13 cellular contexts compared by ENCODE assay signal in the genomic region with DNA sequence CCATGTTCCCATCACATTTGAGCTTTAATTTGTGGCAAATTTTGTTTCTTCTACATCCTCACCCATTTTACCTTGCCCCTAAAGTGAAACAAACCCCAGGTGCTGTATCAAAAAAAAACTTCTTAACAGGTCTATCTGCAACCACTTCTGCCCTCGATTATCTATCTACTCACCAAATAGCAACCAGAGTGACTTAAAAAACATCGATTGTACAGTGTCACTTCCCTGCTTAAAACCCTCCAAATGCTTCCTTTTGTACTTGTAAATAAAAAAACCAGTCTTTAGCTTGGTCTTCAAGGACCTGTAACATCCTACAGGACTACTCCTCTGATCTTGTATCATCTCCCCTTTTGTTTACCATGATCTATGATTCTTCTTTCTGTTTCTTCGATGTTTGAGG.
DNase-seq lines count a peak whose midpoint lies in the region; ATAC-seq and TF ChIP-seq lines count a peak whose summit lies in the region.
"Had no signal": no experiment of that assay in that cellular context is flagged by ENCODE, and none has a peak within 500 bp of the region (broad histone marks: within the 10 kb centered on the region; RNA-seq: fewer than 3 reads in every experiment).

No MANE protein-coding gene starts in this region.

- H3K79me2 ChIP-seq in OCI-LY7 (ENCODE audit: insufficient read depth, low read depth, low read length) = peaks cover 39% of the 10 kb centered on the region; the same call in 1 of the 2 replicates
- no peaks in the 10 kb centered on the region for H3K79me2 ChIP-seq in PC-3 (ENCODE audit: low read length)
- peaks cover 2% of the 10 kb centered on the region for H3K79me2 ChIP-seq in osteoblast (ENCODE audit: insufficient read depth, low read length)

- no peak overlapping the region for H3K9ac ChIP-seq in PC-3 (ENCODE audit: low read length)

- peaks cover 32% of the 10 kb centered on the region for H3K36me3 Mint-ChIP-seq in activated CD4-positive, alpha-beta T cell treated with anti-CD3 and anti-CD28 coated beads, Interleukin-2, amount 10 ng/mL, durations not matched to agents 7 days and 5 days (ENCODE audit: low read depth)
- H3K36me3 Mint-ChIP-seq in stimulated activated naive B cell treated with anti-CD40 and anti-IgM and Interleukin-4, amounts not matched to agents 10 μg/mL and 1 μg/mL and 100 μg/mL, for 72 hours = peaks cover 8 to 10% of the 10 kb centered on the region in 2 donors

- ATAC-seq in stimulated activated naive B cell treated with anti-CD40 and anti-IgM and Interleukin-4, amounts not matched to agents 10 μg/mL and 1 μg/mL and 100 μg/mL, for 72 hours (replicated peaks) = no peak
- no peak for ATAC-seq in PC-3

- no peaks in the 10 kb centered on the region for H3K9me3 Mint-ChIP-seq in activated CD4-positive, alpha-beta T cell treated with anti-CD3 and anti-CD28 coated beads, Interleukin-2, amount 10 ng/mL, durations not matched to agents 7 days and 5 days
- H3K9me3 Mint-ChIP-seq in stimulated activated naive B cell treated with anti-CD40 and anti-IgM and Interleukin-4, amounts not matched to agents 10 μg/mL and 1 μg/mL and 100 μg/mL, for 72 hours = no peaks in the 10 kb centered on the region

- intact Hi-C loops in OCI-LY7 (cut with micrococcal nuclease; ENCODE audit: unreplicated experiment) (no loop called here), dorsolateral prefrontal cortex (cut with DNase I) (loop anchor here in 1 of 2 donors (5.0 kb wide), 1 partner anchor 72 kb away; no protein-coding TSS in a partner anchor), PC-3 (cut with micrococcal nuclease) (no loop called here)

- no peaks in the 10 kb centered on the region for H4K20me1 ChIP-seq in OCI-LY7 (ENCODE audit: insufficient read depth, low read length)
- no peaks in the 10 kb centered on the region for H4K20me1 ChIP-seq in PC-3 (ENCODE audit: low read length)
- H4K20me1 ChIP-seq in osteoblast (ENCODE audit: insufficient read depth, low read length) = no peaks in the 10 kb centered on the region

- no peak for TF ChIP-seq CTCF in OCI-LY7 (conservative IDR thresholded peaks at IDR 0.05; ENCODE audit: low read length)
- TF ChIP-seq CTCF in dorsolateral prefrontal cortex (IDR thresholded peaks at IDR 0.05 in 54 of 56, conservative IDR thresholded peaks at IDR 0.05 in 2 of 56; ENCODE audit: low read depth in 1 of 56, partially characterized antibody in 56 of 56) = no peak
- no peak for TF ChIP-seq CTCF in PC-3 (conservative IDR thresholded peaks at IDR 0.05; ENCODE audit: low read depth, low read length)
- no peak for TF ChIP-seq CTCF in osteoblast (IDR thresholded peaks at IDR 0.05; ENCODE audit: extremely low read depth, low read depth, low read length)

- H3K27me3 Mint-ChIP-seq in activated CD4-positive, alpha-beta T cell treated with anti-CD3 and anti-CD28 coated beads, Interleukin-2, amount 10 ng/mL, durations not matched to agents 7 days and 5 days = no peaks in the 10 kb centered on the region
- no peaks in the 10 kb centered on the region for H3K27me3 Mint-ChIP-seq in stimulated activated naive B cell treated with anti-CD40 and anti-IgM and Interleukin-4, amounts not matched to agents 10 μg/mL and 1 μg/mL and 100 μg/mL, for 72 hours

- no peaks in the 10 kb centered on the region for H3K9me2 ChIP-seq in OCI-LY7 (ENCODE audit: insufficient read depth, low read length)
- H3K9me2 ChIP-seq in PC-3 (replicated peaks; ENCODE audit: low read length) = no peaks in the 10 kb centered on the region

- 0 out of 2 replicates have a peak, but pooled peaks cover 3% of the 10 kb centered on the region for H3K9me3 ChIP-seq in OCI-LY7 (ENCODE audit: low read length)
- no peaks in the 10 kb centered on the region for H3K9me3 ChIP-seq in PC-3 (ENCODE audit: low read length)
- no peaks in the 10 kb centered on the region for H3K9me3 ChIP-seq in osteoblast (ENCODE audit: low read depth, low read length)
- H3K9me3 ChIP-seq: breast epithelium had no signal

- H3F3A ChIP-seq in PC-3 (ENCODE audit: low read length, unreplicated experiment) = no peaks in the 10 kb centered on the region

- peak overlapping the region; percentile 34; the same call in 1 of the 2 replicates for H2AFZ ChIP-seq in OCI-LY7 (ENCODE audit: low read length)
- no peak overlapping the region for H2AFZ ChIP-seq in PC-3 (ENCODE audit: low read length)
- H2AFZ ChIP-seq in osteoblast (ENCODE audit: low read length) = no peak overlapping the region

- no peak for DNase-seq in activated CD4-positive, alpha-beta T cell treated with anti-CD3 and anti-CD28 coated beads, Interleukin-2, amount 10 ng/mL, durations not matched to agents 7 days and 5 days
- DNase-seq in activated CD4-positive, alpha-beta T cell treated with anti-CD3 and anti-CD28 coated beads, Interleukin-2, amount 50 U/mL, for 4 hours = no peak
- DNase-seq in OCI-LY7 (ENCODE audit: low spot score) (peak; percentile 24), dorsolateral prefrontal cortex (no peak), PC-3 (no peak), osteoblast (ENCODE audit: insufficient read length, low spot score, missing footprints) (no peak)
- DNase-seq in stimulated activated naive B cell treated with anti-CD40 and anti-IgM and Interleukin-4, amounts not matched to agents 10 μg/mL and 1 μg/mL and 100 μg/mL, for 72 hours = no peak
- DNase-seq in effector CD8-positive, alpha-beta T cell (lab: John Stamatoyannopoulos, UW) = no peak
- DNase-seq: islet precursor cell; NCI-H146; NK-92 treated with Interleukin-12 subunit alpha and Interleukin-12 subunit beta, amount 100 ng/mL, for 24 hours; stimulated activated CD4-positive, alpha-beta T cell treated with anti-CD3 and anti-CD28 coated beads, Interleukin-15, amount 100 ng/mL, for 24 hours had no signal

- POLR2A ChIA-PET in activated CD4-positive, alpha-beta T cell treated with anti-CD3 and anti-CD28 coated beads, Interleukin-2, amount 10 ng/mL, durations not matched to agents 7 days and 5 days (lab: Charles Lee) = interaction anchor here (0.7 kb wide), 2 partner anchors 31 to 76 kb away, joined by 3 read pairs; no protein-coding TSS in a partner anchor
- POLR2A ChIA-PET in OCI-LY7 (lab: Charles Lee) (interaction anchor here (0.7 to 3.6 kb wide), 8 partner anchors 14 to 226 kb away, joined by 3 to 19 read pairs (median 4); no protein-coding TSS in a partner anchor), PC-3 (lab: Charles Lee; ENCODE audit: unreplicated experiment) (interaction anchor here (0.6 kb wide), 1 partner anchor 145 kb away, joined by 36 read pairs; no protein-coding TSS in a partner anchor)

- CTCF ChIA-PET in activated CD4-positive, alpha-beta T cell treated with anti-CD3 and anti-CD28 coated beads, Interleukin-2, amount 10 ng/mL, durations not matched to agents 7 days and 5 days (lab: Charles Lee) = interaction anchor here (1.3 to 2.1 kb wide), 2 partner anchors 14 to 89 kb away, joined by 3 to 9 read pairs; no protein-coding TSS in a partner anchor
- CTCF ChIA-PET in OCI-LY7 (lab: Charles Lee; ENCODE audit: unreplicated experiment) = no interaction called here
- CTCF ChIA-PET in PC-3 (lab: Charles Lee) = no interaction called here

- H3K4me3 Mint-ChIP-seq in activated CD4-positive, alpha-beta T cell treated with anti-CD3 and anti-CD28 coated beads, Interleukin-2, amount 10 ng/mL, durations not matched to agents 7 days and 5 days = peak overlapping the region; percentile 62
- H3K4me3 Mint-ChIP-seq in stimulated activated naive B cell treated with anti-CD40 and anti-IgM and Interleukin-4, amounts not matched to agents 10 μg/mL and 1 μg/mL and 100 μg/mL, for 72 hours = peak overlapping the region; percentile 40 to 47

- BruUV-seq in OCI-LY7 (replicated peaks; lab: Mats Ljungman, UMichigan) (no TSS peak), PC-3 (replicated peaks; lab: Mats Ljungman, UMichigan) (no TSS peak)

- H3K27ac Mint-ChIP-seq in activated CD4-positive, alpha-beta T cell treated with anti-CD3 and anti-CD28 coated beads, Interleukin-2, amount 10 ng/mL, durations not matched to agents 7 days and 5 days = peak overlapping the region; percentile 100
- peak overlapping the region; percentile 83 for H3K27ac Mint-ChIP-seq in stimulated activated naive B cell treated with anti-CD40 and anti-IgM and Interleukin-4, amounts not matched to agents 10 μg/mL and 1 μg/mL and 100 μg/mL, for 72 hours

- peaks cover 54% of the 10 kb centered on the region for H3K4me1 Mint-ChIP-seq in activated CD4-positive, alpha-beta T cell treated with anti-CD3 and anti-CD28 coated beads, Interleukin-2, amount 10 ng/mL, durations not matched to agents 7 days and 5 days
- peaks cover 26 to 44% of the 10 kb centered on the region in 2 donors for H3K4me1 Mint-ChIP-seq in stimulated activated naive B cell treated with anti-CD40 and anti-IgM and Interleukin-4, amounts not matched to agents 10 μg/mL and 1 μg/mL and 100 μg/mL, for 72 hours

- H3K36me3 ChIP-seq in OCI-LY7 (ENCODE audit: insufficient read depth, low read length) = peaks cover 25% of the 10 kb centered on the region
- H3K36me3 ChIP-seq in PC-3 (ENCODE audit: low read depth, low read length) = no peaks in the 10 kb centered on the region
- no peaks in the 10 kb centered on the region for H3K36me3 ChIP-seq in osteoblast (ENCODE audit: insufficient read depth, low read length)
- H3K36me3 ChIP-seq: breast epithelium had no signal

- H3K27ac ChIP-seq in OCI-LY7 (ENCODE audit: low read depth, low read length, poor library complexity, severe bottlenecking) (peak overlapping the region; percentile 81), dorsolateral prefrontal cortex (peak overlapping the region in 51 of 59 donors; percentile 5 to 85 (median 60)), PC-3 (ENCODE audit: low read length) (no peak overlapping the region), osteoblast (ENCODE audit: low read depth, low read length) (no peak overlapping the region)
- H3K27ac ChIP-seq: breast epithelium had no signal

- H3K27me3 ChIP-seq in dorsolateral prefrontal cortex = no peaks in the 10 kb centered on the region
- H3K27me3 ChIP-seq in PC-3 (ENCODE audit: low read length) = no peaks in the 10 kb centered on the region
- no peaks in the 10 kb centered on the region for H3K27me3 ChIP-seq in osteoblast (ENCODE audit: insufficient read depth, low read length)
- H3K27me3 ChIP-seq: breast epithelium had no signal

- H3K4me3 ChIP-seq in OCI-LY7 (ENCODE audit: low read depth, low read length, poor library complexity, severe bottlenecking) (peak overlapping the region; percentile 44), dorsolateral prefrontal cortex (no peak overlapping the region), PC-3 (ENCODE audit: low read length) (no peak overlapping the region), osteoblast (ENCODE audit: insufficient read depth, low read length) (no peak overlapping the region)
- H3K4me3 ChIP-seq: breast epithelium had no signal

- H3K4me1 ChIP-seq in OCI-LY7 (ENCODE audit: insufficient read depth, low read length, poor library complexity, severe bottlenecking) = peaks cover 39% of the 10 kb centered on the region
- H3K4me1 ChIP-seq in PC-3 (ENCODE audit: insufficient read depth, low read length) = 0 out of 2 replicates have a peak, but pooled peaks cover 1% of the 10 kb centered on the region
- peaks cover 9% of the 10 kb centered on the region for H3K4me1 ChIP-seq in osteoblast (ENCODE audit: insufficient read depth, low read length)
- H3K4me1 ChIP-seq: breast epithelium had no signal

- H3K4me2 ChIP-seq in OCI-LY7 (ENCODE audit: low read length) (peak overlapping the region; percentile 72), PC-3 (ENCODE audit: low read length) (no peak overlapping the region), osteoblast (ENCODE audit: insufficient read depth, low read length) (no peak overlapping the region)

Comparison
In these comparisons a context has a peak if more than half of its experiments do, and no peak if none do; other contexts are left out.
1. H3K27ac ChIP-seq: peak in OCI-LY7 (single experiment) and dorsolateral prefrontal cortex (51 of 59); none in PC-3 (single experiment) and osteoblast (single experiment).